ENCODE assay signal across 25 cellular contexts in genomic region chr3:25727316-25727715, GRCh38.
"Had no signal": no experiment of that assay in that cellular context is flagged by ENCODE, and none has a peak within 500 bp of the region (broad histone marks: within the 10 kb centered on the region; RNA-seq: fewer than 3 reads in every experiment).

No MANE protein-coding gene starts in this region.

- H3K4me1 Mint-ChIP-seq: activated CD8-positive, alpha-beta memory T cell treated with anti-CD3 and anti-CD28 coated beads, Interleukin-2, amount 10 ng/mL, durations not matched to agents 7 days and 5 days; activated naive CD4-positive, alpha-beta T cell treated with anti-CD3 and anti-CD28 coated beads, Interleukin-2, amount 50 U/mL, for 24 hours; WTC11 had no signal

- H3K4me3 ChIP-seq: breast epithelium, MG63 had no signal

- H3K9me3 Mint-ChIP-seq: activated naive CD4-positive, alpha-beta T cell treated with anti-CD3 and anti-CD28 coated beads, Interleukin-2, amount 50 U/mL, for 24 hours; activated T-cell treated with anti-CD3 and anti-CD28 coated beads, Interleukin-2, amount 50 U/mL, for 24 hours; activated T-helper 1 cell treated with anti-CD3 and anti-CD28 coated beads, Interleukin-12 subunit alpha, Interleukin-12 subunit beta, Interleukin-2, Interleukin-4 antibody, amounts not matched to agents 30 ng/mL and 10 ng/mL and 1 ng/mL, durations not matched to agents 14 hours and 24 hours and 36 hours; WTC11 had no signal

- H3K4me3 Mint-ChIP-seq: activated CD8-positive, alpha-beta memory T cell treated with anti-CD3 and anti-CD28 coated beads, Interleukin-2, amount 10 ng/mL, durations not matched to agents 7 days and 5 days; activated naive CD4-positive, alpha-beta T cell treated with anti-CD3 and anti-CD28 coated beads, Interleukin-2, amount 50 U/mL, for 24 hours; activated T-cell treated with anti-CD3 and anti-CD28 coated beads, Interleukin-2, amount 50 U/mL, for 24 hours; activated T-helper 1 cell treated with anti-CD3 and anti-CD28 coated beads, Interleukin-12 subunit alpha, Interleukin-12 subunit beta, Interleukin-2, Interleukin-4 antibody, amounts not matched to agents 30 ng/mL and 10 ng/mL and 1 ng/mL, durations not matched to agents 14 hours and 24 hours and 36 hours; T-helper 17 cell; WTC11 had no signal

- H3K27me3 Mint-ChIP-seq: activated CD8-positive, alpha-beta memory T cell treated with anti-CD3 and anti-CD28 coated beads, Interleukin-2, amount 10 ng/mL, durations not matched to agents 7 days and 5 days; activated naive CD4-positive, alpha-beta T cell treated with anti-CD3 and anti-CD28 coated beads, Interleukin-2, amount 50 U/mL, for 24 hours; activated T-cell treated with anti-CD3 and anti-CD28 coated beads, Interleukin-2, amount 50 U/mL, for 24 hours; T-helper 17 cell had no signal

- H3K27ac ChIP-seq: breast epithelium had no signal

- DNase-seq: activated CD4-positive, alpha-beta T cell treated with anti-CD3 and anti-CD28 coated beads for 48 hours; activated CD4-positive, alpha-beta T cell treated with anti-CD3 and anti-CD28 coated beads, Interleukin-2, amount 50 U/mL, for 48 hours; activated CD4-positive, CD25-positive, alpha-beta regulatory T cell treated with anti-CD3 and anti-CD28 coated beads, Interleukin-2, amount 50 U/mL, for 72 hours; activated CD8-positive, alpha-beta memory T cell treated with anti-CD3 and anti-CD28 coated beads, Interleukin-2, amount 10 ng/mL, durations not matched to agents 7 days and 5 days; activated effector memory CD4-positive, alpha-beta T cell treated with Interleukin-2 at 50 U/mL for 16 hours; activated naive CD4-positive, alpha-beta T cell; activated T-cell treated with anti-CD3 and anti-CD28 coated beads, Interleukin-2, amount 50 U/mL, for 24 hours; aorta; caudate nucleus; MG63; MV-4-11; NCI-H1105; NCI-H146; NCI-H187 treated with DMSO at 0.1 percent for 48 hours; NCI-H2107; NCI-H510A treated with DMSO at 0.1 percent for 48 hours; NCI-H774; PC-3; SHP77 treated with DMSO at 0.1 percent for 48 hours; T-helper 17 cell; T-helper 9 cell had no signal

- H3K27ac Mint-ChIP-seq: activated CD8-positive, alpha-beta memory T cell treated with anti-CD3 and anti-CD28 coated beads, Interleukin-2, amount 10 ng/mL, durations not matched to agents 7 days and 5 days; activated naive CD4-positive, alpha-beta T cell treated with anti-CD3 and anti-CD28 coated beads, Interleukin-2, amount 50 U/mL, for 24 hours; activated T-cell treated with anti-CD3 and anti-CD28 coated beads, Interleukin-2, amount 50 U/mL, for 24 hours; activated T-helper 1 cell treated with anti-CD3 and anti-CD28 coated beads, Interleukin-12 subunit alpha, Interleukin-12 subunit beta, Interleukin-2, Interleukin-4 antibody, amounts not matched to agents 30 ng/mL and 10 ng/mL and 1 ng/mL, durations not matched to agents 14 hours and 24 hours and 36 hours; WTC11 had no signal

- H3K4me1 ChIP-seq: breast epithelium had no signal

- H3K9me3 ChIP-seq: breast epithelium, MG63 had no signal

- ATAC-seq: activated CD8-positive, alpha-beta memory T cell treated with anti-CD3 and anti-CD28 coated beads, Interleukin-2, amount 10 ng/mL, durations not matched to agents 7 days and 5 days; PC-3; T-helper 17 cell; WTC11 had no signal
